In the genomic region with DNA sequence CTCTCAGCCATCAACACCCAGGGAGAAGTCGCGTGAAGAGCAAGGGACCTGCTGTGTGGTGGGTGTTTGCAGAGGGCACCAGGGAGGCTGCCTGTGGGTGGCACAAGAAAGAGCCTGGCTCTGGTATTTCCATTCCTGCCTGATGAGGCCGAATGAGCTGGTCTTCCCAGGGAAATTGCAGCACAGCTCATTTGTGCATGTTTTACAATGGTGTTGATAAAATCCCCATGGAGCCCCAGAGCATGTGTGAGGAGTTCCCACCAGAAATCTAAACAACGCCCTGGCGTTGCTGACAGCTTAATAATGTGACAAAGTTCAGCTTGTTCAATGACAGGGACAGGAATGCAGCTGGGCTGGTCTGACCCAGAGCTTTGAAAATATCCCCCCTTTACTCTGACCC, we compare ENCODE assay signal across 12 cellular contexts.
DNase-seq lines count a peak whose midpoint lies in the region; ATAC-seq and TF ChIP-seq lines count a peak whose summit lies in the region.
"Had no signal": no experiment of that assay in that cellular context is flagged by ENCODE, and none has a peak within 500 bp of the region (broad histone marks: within the 10 kb centered on the region; RNA-seq: fewer than 3 reads in every experiment).

No MANE protein-coding gene starts in this region.

- WGBS in SK-N-SH (ENCODE audit: low lambda C conversion rate) = 14% methylated on average over 1 of the region's 5 CpGs
- 16% methylated on average over 3 of the region's 5 CpGs; no CpG with 5 or more reads in 1 of the 2 donors for WGBS in gastroesophageal sphincter (ENCODE audit: low coverage in 1 of 2), 2 donors
- WGBS in aorta, 2 donors = 31 to 36% methylated on average over 5 of the region's 5 CpGs

- H3K9me3 ChIP-seq in SK-N-SH (no peaks in the 10 kb centered on the region), gastroesophageal sphincter (no peaks in the 10 kb centered on the region), aorta (ENCODE audit: control insufficient read depth, low read length) (no peaks in the 10 kb centered on the region)
- H3K9me3 ChIP-seq: BE2C had no signal

- H3K9me3 Mint-ChIP-seq in progenitor cell of endocrine pancreas (ENCODE audit: low read depth) = peaks cover 16% of the 10 kb centered on the region

- ATAC-seq in left cardiac atrium (peak; percentile 81 to 89), HG03159 (IDR thresholded peaks at IDR 0.05; ENCODE audit: unreplicated experiment) (no peak), gastroesophageal sphincter (no peak), aorta (ENCODE audit: low FRiP score) (no peak)
- ATAC-seq: activated CD8-positive, alpha-beta T cell treated with anti-CD3 and anti-CD28 coated beads, Interleukin-2, amount 10 ng/mL, durations not matched to agents 7 days and 5 days had no signal

- DNase-seq in ELF-1 (ENCODE audit: low read depth, low spot score) (peak; percentile 59), SK-N-SH (no peak), left cardiac atrium (peak; percentile 26), progenitor cell of endocrine pancreas (ENCODE audit: low spot score, unreplicated experiment) (peak; percentile 37), glomerular visceral epithelial cell (ENCODE audit: extremely low spot score) (no peak), aorta (no peak)
- DNase-seq: activated CD8-positive, alpha-beta T cell treated with anti-CD3 and anti-CD28 coated beads, Interleukin-2, amount 10 ng/mL, durations not matched to agents 7 days and 5 days; BE2C; NCI-H146; posterior cingulate gyrus had no signal

- H3K27ac ChIP-seq in SK-N-SH (ENCODE audit: low read depth in 2 of 2, low read length in 1 of 2) (no peak overlapping the region), gastroesophageal sphincter (peak overlapping the region in 2 of 4 donors; percentile 21 to 24), aorta (ENCODE audit: low read depth in 1 of 2, low read length in 2 of 2) (no peak overlapping the region)

- peak overlapping the region; percentile 25 for H3K4me3 Mint-ChIP-seq in progenitor cell of endocrine pancreas (ENCODE audit: low read depth)
- H3K4me3 Mint-ChIP-seq: activated CD8-positive, alpha-beta T cell treated with anti-CD3 and anti-CD28 coated beads, Interleukin-2, amount 10 ng/mL, durations not matched to agents 7 days and 5 days had no signal

- peaks cover 18% of the 10 kb centered on the region; the same call in 1 of the 2 replicates for H3K27me3 ChIP-seq in SK-N-SH (ENCODE audit: insufficient read depth)
- H3K27me3 ChIP-seq in gastroesophageal sphincter = no peaks in the 10 kb centered on the region
- H3K27me3 ChIP-seq in aorta (ENCODE audit: control insufficient read depth in 1 of 2, insufficient read depth in 2 of 2, low read length in 1 of 2) = no peaks in the 10 kb centered on the region
- H3K27me3 ChIP-seq: BE2C had no signal

- no peaks in the 10 kb centered on the region for H3K79me2 ChIP-seq in SK-N-SH (ENCODE audit: insufficient read depth)

- TF ChIP-seq CTCF in SK-N-SH (IDR thresholded peaks at IDR 0.05) = no peak
- no peak for TF ChIP-seq CTCF in progenitor cell of endocrine pancreas (IDR thresholded peaks at IDR 0.05; ENCODE audit: unreplicated experiment)
- no peak for TF ChIP-seq CTCF in gastroesophageal sphincter (IDR thresholded peaks at IDR 0.05)

- peak overlapping the region; percentile 70 for H3K4me2 ChIP-seq in SK-N-SH

- H3K4me1 ChIP-seq in SK-N-SH (ENCODE audit: control insufficient read depth in 1 of 2, insufficient read depth in 2 of 2, low read depth in 1 of 2, low read length in 1 of 2) (no peaks in the 10 kb centered on the region), gastroesophageal sphincter (peaks cover 0 to 7% (median 0%) of the 10 kb centered on the region in 3 donors), aorta (ENCODE audit: control insufficient read depth in 1 of 2, insufficient read depth in 2 of 2, low read length in 2 of 2) (no peaks in the 10 kb centered on the region)
- H3K4me1 ChIP-seq: BE2C had no signal

- POLR2A ChIA-PET in SK-N-SH (lab: Yijun Ruan, JAX) = no interaction called here

- peak overlapping the region in 1 of 2 experiments; percentile 40; a peak in 1 of 4 replicates for H3K4me3 ChIP-seq in SK-N-SH (ENCODE audit: low read depth in 2 of 2, low read length in 1 of 2)
- H3K4me3 ChIP-seq in gastroesophageal sphincter = no peak overlapping the region
- H3K4me3 ChIP-seq in aorta (ENCODE audit: low read length in 2 of 2) = no peak overlapping the region

- no peak overlapping the region for H3K9ac ChIP-seq in SK-N-SH

- peaks cover 3% of the 10 kb centered on the region for H3K36me3 Mint-ChIP-seq in progenitor cell of endocrine pancreas (ENCODE audit: insufficient read depth)

- H2AFZ ChIP-seq in SK-N-SH (ENCODE audit: low read depth) = peak overlapping the region; percentile 43; the same call in 1 of the 2 replicates

- H4K20me1 ChIP-seq in SK-N-SH (ENCODE audit: insufficient read depth) = no peaks in the 10 kb centered on the region

- TF ChIP-seq POLR2A in gastroesophageal sphincter (IDR thresholded peaks at IDR 0.05) = no peak

- CTCF ChIA-PET in SK-N-SH (lab: Yijun Ruan, JAX) = no interaction called here

- peak overlapping the region; percentile 98 for H3K27ac Mint-ChIP-seq in progenitor cell of endocrine pancreas
- H3K27ac Mint-ChIP-seq: activated CD8-positive, alpha-beta T cell treated with anti-CD3 and anti-CD28 coated beads, Interleukin-2, amount 10 ng/mL, durations not matched to agents 7 days and 5 days had no signal

- H3K9me2 ChIP-seq in SK-N-SH = no peaks in the 10 kb centered on the region

- intact Hi-C loops in left cardiac atrium (cut with DNase I) (no loop called here), aorta (cut with DNase I) (no loop called here)

- H3K36me3 ChIP-seq in SK-N-SH (replicated peaks in 1 of 2; ENCODE audit: control insufficient read depth in 1 of 2, insufficient read depth in 2 of 2, low read length in 1 of 2) = no peaks in the 10 kb centered on the region
- H3K36me3 ChIP-seq in gastroesophageal sphincter = no peaks in the 10 kb centered on the region
- H3K36me3 ChIP-seq in aorta (ENCODE audit: control insufficient read depth in 1 of 2, insufficient read depth in 2 of 2, low read length in 1 of 2) = no peaks in the 10 kb centered on the region
- H3K36me3 ChIP-seq: BE2C had no signal

- no peak for TF ChIP-seq RAD21 in SK-N-SH (IDR thresholded peaks at IDR 0.05; ENCODE audit: low read length)

- peaks cover 33% of the 10 kb centered on the region for H3K4me1 Mint-ChIP-seq in progenitor cell of endocrine pancreas (ENCODE audit: low read depth)

- no peaks in the 10 kb centered on the region for H3K27me3 Mint-ChIP-seq in progenitor cell of endocrine pancreas

- no peaks in the 10 kb centered on the region for H3F3A ChIP-seq in SK-N-SH (replicated peaks; ENCODE audit: insufficient read depth)

- TF ChIP-seq EP300 in SK-N-SH (IDR thresholded peaks at IDR 0.05; ENCODE audit: borderline replicate concordance in 1 of 2, low read depth in 1 of 2, low read length in 1 of 2) = no peak
- no peak for TF ChIP-seq EP300 in gastroesophageal sphincter (IDR thresholded peaks at IDR 0.05)

TF ChIP-seq in SK-N-SH, 30 proteins besides CTCF, POLR2A, EP300 and RAD21:
- TF ChIP-seq, protein P1, sequence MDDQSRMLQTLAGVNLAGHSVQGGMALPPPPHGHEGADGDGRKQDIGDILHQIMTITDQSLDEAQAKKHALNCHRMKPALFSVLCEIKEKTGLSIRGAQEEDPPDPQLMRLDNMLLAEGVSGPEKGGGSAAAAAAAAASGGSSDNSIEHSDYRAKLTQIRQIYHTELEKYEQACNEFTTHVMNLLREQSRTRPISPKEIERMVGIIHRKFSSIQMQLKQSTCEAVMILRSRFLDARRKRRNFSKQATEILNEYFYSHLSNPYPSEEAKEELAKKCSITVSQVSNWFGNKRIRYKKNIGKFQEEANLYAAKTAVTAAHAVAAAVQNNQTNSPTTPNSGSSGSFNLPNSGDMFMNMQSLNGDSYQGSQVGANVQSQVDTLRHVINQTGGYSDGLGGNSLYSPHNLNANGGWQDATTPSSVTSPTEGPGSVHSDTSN (IDR thresholded peaks at IDR 0.05) = no peak
- no peak for TF ChIP-seq TAF1 (IDR thresholded peaks at IDR 0.05; ENCODE audit: borderline replicate concordance, low read depth, low read length)
TF ChIP-seq in SK-N-SH: peak in this region for 0.

Comparison
In these comparisons a context has a peak if more than half of its experiments do, and no peak if none do; other contexts are left out.
1. DNase-seq: peak in ELF-1 (single experiment), left cardiac atrium (single experiment) and progenitor cell of endocrine pancreas (single experiment); none in SK-N-SH (single experiment), glomerular visceral epithelial cell (single experiment) and aorta (0 of 2).
2. ATAC-seq: peak in left cardiac atrium (2 of 2); none in HG03159 (single experiment), gastroesophageal sphincter (single experiment) and aorta (single experiment).